8 cellular contexts compared by ENCODE assay signal in genomic region chr2:55051026-55051866, GRCh38. TPM values are rescaled to one million over a fixed set of nuclear protein-coding genes. Genes with fewer than 3 reads are reported as not detected.
DNase-seq lines count a peak whose midpoint lies in the region; ATAC-seq and TF ChIP-seq lines count a peak whose summit lies in the region.

No MANE protein-coding gene starts in this region.

- no peak for ATAC-seq in activated CD8-positive, alpha-beta T cell treated with anti-CD3 and anti-CD28 coated beads for 36 hours
- peak; percentile 4 for ATAC-seq in mucosa of descending colon

- no peak for TF ChIP-seq POLR2A in erythroblast (IDR thresholded peaks at IDR 0.05; ENCODE audit: low read length)
- no peak for TF ChIP-seq POLR2A in thyroid gland (IDR thresholded peaks at IDR 0.05)

- peaks cover 20% of the 10 kb centered on the region for H3K4me1 ChIP-seq in mucosa of descending colon (ENCODE audit: low read depth)
- peaks cover 17 to 31% of the 10 kb centered on the region in 2 donors for H3K4me1 ChIP-seq in thyroid gland

- peaks cover 13% of the 10 kb centered on the region for H3K36me3 Mint-ChIP-seq in activated CD8-positive, alpha-beta T cell treated with anti-CD3 and anti-CD28 coated beads for 36 hours (ENCODE audit: low read depth)

- no peaks in the 10 kb centered on the region for H3K9me3 Mint-ChIP-seq in activated CD8-positive, alpha-beta T cell treated with anti-CD3 and anti-CD28 coated beads for 36 hours

- peaks cover 48% of the 10 kb centered on the region for H3K4me1 Mint-ChIP-seq in activated CD8-positive, alpha-beta T cell treated with anti-CD3 and anti-CD28 coated beads for 36 hours (ENCODE audit: low read depth)

- peak overlapping the region; percentile 84 to 98 (median 91) for H3K27ac ChIP-seq in thyroid gland

- H3K36me3 ChIP-seq in mucosa of descending colon (ENCODE audit: low read depth) (peaks cover 3% of the 10 kb centered on the region), thyroid gland (no peaks in the 10 kb centered on the region)

- no peak for TF ChIP-seq CTCF in activated CD8-positive, alpha-beta T cell treated with anti-CD3 and anti-CD28 coated beads for 36 hours (IDR thresholded peaks at IDR 0.05)
- no peak for TF ChIP-seq CTCF in mucosa of descending colon (IDR thresholded peaks at IDR 0.05)
- TF ChIP-seq CTCF in thyroid gland (IDR thresholded peaks at IDR 0.05): no peak
- TF ChIP-seq CTCF in GM20000 (IDR thresholded peaks at IDR 0.05; ENCODE audit: extremely low read depth, missing control alignments): no peak

- H3K27me3 ChIP-seq in thyroid gland: no peaks in the 10 kb centered on the region

- POLR2A ChIA-PET in activated CD8-positive, alpha-beta T cell treated with anti-CD3 and anti-CD28 coated beads for 36 hours (lab: Charles Lee): interaction anchor here (1.0 to 3.2 kb wide), 6 partner anchors 14 to 567 kb away, joined by 3 to 8 read pairs (median 4); no protein-coding TSS in a partner anchor

- H3K4me3 ChIP-seq in mucosa of descending colon (peak overlapping the region; percentile 98), thyroid gland (replicated peaks in 1 of 3) (peak overlapping the region in 2 of 3 donors; percentile 24 to 39)

- H3K27me3 Mint-ChIP-seq in activated CD8-positive, alpha-beta T cell treated with anti-CD3 and anti-CD28 coated beads for 36 hours: no peaks in the 10 kb centered on the region

- H3K4me3 Mint-ChIP-seq in activated CD8-positive, alpha-beta T cell treated with anti-CD3 and anti-CD28 coated beads for 36 hours: peak overlapping the region; percentile 91

- 28 to 33% methylated on average over 9 of the region's 9 CpGs for WGBS in thyroid gland, 2 donors

- intact Hi-C loops in activated CD8-positive, alpha-beta T cell treated with anti-CD3 and anti-CD28 coated beads for 36 hours (cut with micrococcal nuclease): loop anchor here (5.0 kb wide), 1 partner anchor 366 kb away; the partner anchor contains the start of gene CCDC88A
- intact Hi-C loops in mucosa of descending colon (cut with DNase I, micrococcal nuclease) (no loop called here), thyroid gland (cut with DNase I) (no loop called here)

- CTCF ChIA-PET in activated CD8-positive, alpha-beta T cell treated with anti-CD3 and anti-CD28 coated beads for 36 hours (lab: Charles Lee): interaction anchor here (0.7 to 2.8 kb wide), 12 partner anchors 11 to 526 kb away, joined by 3 to 14 read pairs (median 4); partner anchors contain the start of gene EML6

- peak overlapping the region; percentile 96 for H3K27ac Mint-ChIP-seq in activated CD8-positive, alpha-beta T cell treated with anti-CD3 and anti-CD28 coated beads for 36 hours

- H3K9me3 ChIP-seq in mucosa of descending colon (no peaks in the 10 kb centered on the region), thyroid gland (no peaks in the 10 kb centered on the region)

- DNase-seq in SIG-M5 treated with dmso at 0.1 percent for 504 hours (lab: John Stamatoyannopoulos, UW; ENCODE audit: unreplicated experiment) (peak; percentile 86), SIG-M5 (lab: John Stamatoyannopoulos, UW) (no peak), NCI-H146 treated with DMSO at 0.1 percent for 48 hours (lab: John Stamatoyannopoulos, UW; ENCODE audit: unreplicated experiment) (peak; percentile 37), erythroblast (lab: John Stamatoyannopoulos, UW) (peak; percentile 72 to 87), mucosa of descending colon (peak in 1 of 3 donors; percentile 60), thyroid gland (peak; percentile 65), GM20000 (ENCODE audit: low spot score) (no peak)
- DNase-seq in activated CD8-positive, alpha-beta T cell treated with anti-CD3 and anti-CD28 coated beads for 36 hours: peak; percentile 35

RNA-seq across cellular contexts. Expression of gene RTN4, which starts 1.0 kb away (rescaled TPM):
- total RNA-seq in activated CD8-positive, alpha-beta T cell treated with anti-CD3 and anti-CD28 coated beads for 36 hours: 10 to 100 TPM; 81.5 to 85.0 TPM
- total RNA-seq in mucosa of descending colon: 100 to 1,000 TPM; 219 to 278 (median 224) TPM
- 100 to 1,000 TPM; 144 to 256 (median 180) TPM for total RNA-seq in thyroid gland

Comparison
In these comparisons a context has a peak if more than half of its experiments do, and no peak if none do; other contexts are left out.
1. DNase-seq: peak in SIG-M5 treated with dmso at 0.1 percent for 504 hours (single experiment), NCI-H146 treated with DMSO at 0.1 percent for 48 hours (single experiment), activated CD8-positive, alpha-beta T cell treated with anti-CD3 and anti-CD28 coated beads for 36 hours (single experiment), erythroblast (2 of 2) and thyroid gland (2 of 2); none in SIG-M5 (single experiment) and GM20000 (single experiment).